ENCODE assay signal across 8 cellular contexts in the genomic region with DNA sequence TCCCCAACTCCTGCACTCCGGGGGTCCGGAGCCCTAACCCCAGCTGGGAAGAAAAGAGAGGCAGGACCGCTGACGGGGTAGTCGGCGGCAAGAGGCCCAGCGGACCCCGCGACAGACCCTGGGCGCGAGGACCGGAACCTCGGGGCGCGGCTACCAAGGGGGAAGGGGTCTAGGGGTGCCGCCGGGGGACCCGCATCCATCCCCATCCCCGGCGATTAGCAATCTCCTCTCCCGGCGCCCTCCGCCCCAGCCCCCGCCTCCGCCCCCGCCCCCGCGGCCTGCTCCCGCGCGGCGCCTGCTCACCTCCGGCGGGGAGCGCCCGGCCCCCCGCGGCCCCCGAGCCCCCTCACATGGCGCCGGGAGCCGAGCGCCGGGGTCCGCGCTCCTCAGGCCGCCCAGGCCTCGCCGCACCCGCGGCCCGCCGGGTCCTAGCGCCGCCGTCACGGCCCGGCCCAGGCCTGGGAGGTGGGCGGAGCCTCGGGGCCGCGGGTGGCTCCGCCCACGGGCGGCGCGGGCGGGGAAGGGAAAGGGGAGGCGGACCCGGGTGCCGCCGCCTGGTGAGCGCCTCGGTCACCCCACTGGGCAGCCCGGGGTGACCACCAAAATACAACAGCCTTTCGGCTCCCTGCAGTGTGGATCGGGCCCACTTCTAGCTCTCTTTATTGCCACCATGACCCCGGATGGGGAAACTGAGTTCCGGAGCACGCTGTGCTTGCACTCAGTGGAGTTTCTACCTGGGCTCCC. TPM values are rescaled to one million over a fixed set of nuclear protein-coding genes. Genes with fewer than 3 reads are reported as not detected.
DNase-seq lines count a peak whose midpoint lies in the region; ATAC-seq, FAIRE-seq and TF ChIP-seq lines count a peak whose summit lies in the region.

Gene ST6GALNAC6 (minus strand): TSS at position 404 of the 744 bp plus-strand sequence. CDS start 1,622 bp downstream, outside the sequence.

- H3K9ac ChIP-seq in keratinocyte (ENCODE audit: control insufficient read depth, extremely low read depth, insufficient read depth, low read length) = peak within 1 kb of the TSS; percentile 81

- peaks cover 2% of the 10 kb centered on the region for H3K79me2 ChIP-seq in keratinocyte (ENCODE audit: control insufficient read depth, insufficient read depth, low read length)

- H3K27me3 Mint-ChIP-seq in chondrocyte (ENCODE audit: low read depth) = no peaks in the 10 kb centered on the region

- peaks cover 8% of the 10 kb centered on the region for H3K4me1 ChIP-seq in keratinocyte (ENCODE audit: control insufficient read depth, extremely low read depth, insufficient read depth, low read length)
- peaks cover 50 to 92% (median 81%) of the 10 kb centered on the region in 6 donors for H3K4me1 ChIP-seq in spleen

- peak; percentile 96 for DNase-seq in H54 (ENCODE audit: insufficient read length, low spot score)
- peak; percentile 76 for DNase-seq in NB4 (ENCODE audit: low read depth)
- peak; percentile 76 for DNase-seq in chondrocyte (ENCODE audit: low spot score)
- DNase-seq in keratinocyte (ENCODE audit: low read depth, low spot score) = no peak
- peak; percentile 94 for DNase-seq in spleen

- no peaks in the 10 kb centered on the region for H3K9me3 Mint-ChIP-seq in chondrocyte (ENCODE audit: low read depth)

- H3K27me3 ChIP-seq in keratinocyte (ENCODE audit: control insufficient read depth, extremely low read depth, insufficient read depth, low read length) = no peaks in the 10 kb centered on the region
- H3K27me3 ChIP-seq in spleen (replicated peaks in 1 of 7) = no peaks in the 10 kb centered on the region

- TF ChIP-seq CTCF in NB4 (IDR thresholded peaks at IDR 0.05; ENCODE audit: low read depth, low read length) (no peak), chondrocyte (IDR thresholded peaks at IDR 0.05) (no peak), keratinocyte (optimal IDR thresholded peaks at IDR 0.05 in 1 of 3, IDR thresholded peaks at IDR 0.05 in 1 of 3, conservative IDR thresholded peaks at IDR 0.05 in 1 of 3; ENCODE audit: extremely low read depth in 1 of 3, insufficient read depth in 2 of 3, low read length in 3 of 3) (no peak), spleen (IDR thresholded peaks at IDR 0.05 in 8 of 11, conservative IDR thresholded peaks at IDR 0.05 in 3 of 11) (peak in 1 of 11 experiments; percentile 4)

- H4K20me1 ChIP-seq in keratinocyte (ENCODE audit: control insufficient read depth, extremely low read depth, insufficient read depth, low read length) = no peaks in the 10 kb centered on the region

- peaks cover 43% of the 10 kb centered on the region for H3K4me1 Mint-ChIP-seq in chondrocyte (ENCODE audit: low read depth)

- H3K4me3 ChIP-seq in GM08714 (ENCODE audit: low read length) (peak within 1 kb of the TSS; percentile 85; the same call in 1 of the 2 replicates), NB4 (ENCODE audit: low read depth, low read length) (peak within 1 kb of the TSS; percentile 55), keratinocyte (ENCODE audit: control insufficient read depth in 2 of 3, extremely low read depth in 1 of 3, insufficient read depth in 2 of 3, low read depth in 1 of 3, low read length in 3 of 3) (peak within 1 kb of the TSS; percentile 79 to 83 (median 80)), spleen (peak within 1 kb of the TSS; percentile 57 to 94 (median 78))

- H3K27ac Mint-ChIP-seq in chondrocyte (ENCODE audit: unreplicated experiment) = peak within 1 kb of the TSS; percentile 95

- intact Hi-C loops in spleen (cut with DNase I; ENCODE audit: low total_unique reads) = no loop called here

- peaks cover 10 to 12% of the 10 kb centered on the region in 2 experiments for H3K36me3 ChIP-seq in keratinocyte (ENCODE audit: control insufficient read depth in 2 of 2, extremely low read depth in 1 of 2, insufficient read depth in 2 of 2, low read length in 2 of 2)
- peaks cover under 1 to 27% (median 19%) of the 10 kb centered on the region in 6 donors for H3K36me3 ChIP-seq in spleen

- peak within 1 kb of the TSS; percentile 85 for H3K4me3 Mint-ChIP-seq in chondrocyte (ENCODE audit: unreplicated experiment)

- H3K27ac ChIP-seq in keratinocyte (ENCODE audit: control insufficient read depth, insufficient read depth, low read length) (peak within 1 kb of the TSS; percentile 43), spleen (peak within 1 kb of the TSS; percentile 66 to 92 (median 90))

- FAIRE-seq in H54 (lab: Jason Lieb, UNC) (no peak), keratinocyte (lab: Jason Lieb, UNC) (no peak)

- H3K9me3 ChIP-seq in keratinocyte (ENCODE audit: control insufficient read depth, low read depth, low read length) (peaks cover under 1% of the 10 kb centered on the region), spleen (peaks cover 0 to 17% (median 7%) of the 10 kb centered on the region in 8 donors)

- H3K9me1 ChIP-seq in keratinocyte (ENCODE audit: control insufficient read depth, extremely low read depth, insufficient read depth, low read length) = no peaks in the 10 kb centered on the region

- peak; percentile 83 to 87 for ATAC-seq in activated CD4-positive, CD25-positive, alpha-beta regulatory T cell treated with anti-CD3 and anti-CD28 coated beads, Interleukin-2, amount 50 U/mL, for 24 hours
- no peak for ATAC-seq in HG03097 (IDR thresholded peaks at IDR 0.05; ENCODE audit: low FRiP score, unreplicated experiment)

- TF ChIP-seq POLR2A in H54 (IDR thresholded peaks at IDR 0.05; ENCODE audit: low read depth, low read length) (peak; percentile 54; the same call in 1 of the 2 replicates), NB4 (IDR thresholded peaks at IDR 0.05; ENCODE audit: extremely low read depth, insufficient read length) (peak; percentile 53), spleen (IDR thresholded peaks at IDR 0.05) (no peak)

- WGBS in spleen, 5 donors = 0 to 2% (median 0%) methylated on average over 4 to 79 of the region's 80 CpGs

- dilution Hi-C loops in keratinocyte (cut with MboI; ENCODE audit: extremely low pct_ligation_motif_present, low sequenced_read_pairs) = no loop called here

- peak within 1 kb of the TSS; percentile 91 for H3K4me2 ChIP-seq in keratinocyte (ENCODE audit: control insufficient read depth, extremely low read depth, insufficient read depth, low read depth, low read length)

- H3K36me3 Mint-ChIP-seq in chondrocyte (ENCODE audit: low read depth) = peaks cover 10% of the 10 kb centered on the region

- peak within 1 kb of the TSS; percentile 94 for H2AFZ ChIP-seq in keratinocyte (ENCODE audit: control insufficient read depth, low read length)

RNA-seq across cellular contexts. Expression of gene ST6GALNAC6, which starts in this region (rescaled TPM):
- total RNA-seq in chondrocyte (45.5 to 54.3 TPM (median 47.5 TPM) in 3 replicates), spleen (100 to 1,000 TPM in 1 of 7 donors, 10 to 100 TPM in 6; 62.5 to 118 (median 75.9) TPM)
- polyA plus RNA-seq in keratinocyte (20.1 to 55.8 TPM (median 21.1 TPM) in 3 replicates), spleen (10 to 100 TPM; 29.0 to 68.0 (median 31.7) TPM)
- 4.2 TPM for polyA plus RNA-seq in keratinocyte (2011; ENCODE audit: low read depth)
- polyA plus RNA-seq in keratinocyte (2011; cell fraction: cytosol; rRNA removed) = 27.9 and 43.7 TPM in 2 replicates
- 35.1 and 46.6 TPM in 2 replicates for polyA plus RNA-seq in keratinocyte (2011; cell fraction: nucleus; rRNA removed)
- 20.0 and 24.9 TPM in 2 replicates for polyA plus RNA-seq in keratinocyte (2012; ENCODE audit: low replicate concordance)
- polyA minus RNA-seq in keratinocyte = 40.2 to 78.3 TPM (median 46.2 TPM) in 3 replicates
- polyA minus RNA-seq in keratinocyte (2011; cell fraction: cytosol; rRNA and poly(A)+ RNA removed) = 25.1 TPM
- 9.2 and 11.3 TPM in 2 replicates for polyA minus RNA-seq in keratinocyte (2011; cell fraction: nucleus; rRNA and poly(A)+ RNA removed)

Comparison
In these comparisons a context has a peak if more than half of its experiments do, and no peak if none do; other contexts are left out.
1. POLR2A ChIP-seq: peak in H54 (single experiment) and NB4 (single experiment); none in spleen (0 of 3).
2. Peak in every context shown above with its lines, with median percentiles within 50 percentile points of each other: H3K4me3 ChIP-seq.